Comparison of ENCODE assay signal across 34 cellular contexts in the genomic region with DNA sequence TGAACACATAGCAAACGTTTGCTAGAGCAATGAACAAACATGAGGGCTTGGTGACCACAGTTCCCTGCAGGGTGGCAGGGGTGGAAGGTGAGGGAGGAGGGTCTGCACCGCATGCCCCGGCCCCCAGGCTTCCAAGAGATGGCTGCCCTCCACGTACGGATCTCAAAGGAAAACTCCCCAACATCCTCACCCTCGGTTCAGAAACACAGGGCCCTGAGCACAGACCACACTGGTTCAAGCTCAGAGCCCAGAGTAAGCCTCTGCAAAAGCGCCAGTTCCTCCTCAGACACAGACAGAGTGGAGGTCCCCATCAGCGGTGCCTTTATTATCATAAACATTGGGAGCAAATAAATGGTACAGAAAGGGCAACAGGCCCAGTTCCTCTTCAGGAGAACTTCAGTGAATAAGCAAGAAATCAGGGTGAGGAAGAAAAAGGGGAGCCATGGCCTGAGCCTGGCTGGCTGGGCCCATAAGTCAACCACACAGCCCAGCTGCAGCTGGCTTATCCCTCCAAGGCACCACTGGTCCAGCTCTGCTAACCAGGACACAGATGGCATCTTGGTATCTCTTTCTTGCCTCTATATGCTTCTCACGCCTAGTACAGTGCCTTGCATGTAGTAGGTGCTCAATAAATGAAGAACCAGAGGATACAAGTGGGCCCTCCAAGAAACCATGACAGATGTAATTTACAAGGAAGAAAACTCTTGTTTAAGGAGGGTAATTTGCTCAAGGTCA. TPM values are rescaled to one million over a fixed set of nuclear protein-coding genes. Genes with fewer than 3 reads are reported as not detected.
"Had no signal": no experiment of that assay in that cellular context is flagged by ENCODE, and none has a peak within 500 bp of the region (broad histone marks: within the 10 kb centered on the region; RNA-seq: fewer than 3 reads in every experiment).

No MANE protein-coding gene starts in this region.

- H3K27ac ChIP-seq: cardiac muscle cell, coronary artery, gastroesophageal sphincter, hepatocyte, neutrophil, parathyroid adenoma, thoracic aorta, vagina had no signal

- ATAC-seq: effector memory CD8-positive, alpha-beta T cell; gastroesophageal sphincter; left ventricle myocardium superior; right cardiac atrium had no signal

- H3K4me2 ChIP-seq: hepatocyte had no signal

- H3K9me3 ChIP-seq: gastroesophageal sphincter, neutrophil, thoracic aorta, vagina had no signal

- H3K27ac Mint-ChIP-seq: activated CD4-positive, alpha-beta memory T cell treated with anti-CD3 and anti-CD28 coated beads for 36 hours; activated naive CD8-positive, alpha-beta T cell; brain; effector memory CD8-positive, alpha-beta T cell; nephron; stimulated activated naive CD8-positive, alpha-beta T cell treated with anti-CD3 and anti-CD28 coated beads, Interleukin-15, Interleukin-2, amounts not matched to agents 100 ng/mL and 50 ng/mL, for 24 hours had no signal

- H3K9me3 Mint-ChIP-seq: activated CD4-positive, alpha-beta memory T cell treated with anti-CD3 and anti-CD28 coated beads for 36 hours; effector memory CD8-positive, alpha-beta T cell; nephron; stimulated activated naive CD8-positive, alpha-beta T cell treated with anti-CD3 and anti-CD28 coated beads, Interleukin-15, Interleukin-2, amounts not matched to agents 100 ng/mL and 50 ng/mL, for 24 hours had no signal

- H3K36me3 ChIP-seq: cardiac muscle cell, gastroesophageal sphincter, neutrophil, thoracic aorta, vagina had no signal

- H2AFZ ChIP-seq: hepatocyte, parathyroid adenoma had no signal

- H3K27me3 ChIP-seq: cardiac muscle cell, hepatocyte, neutrophil, vagina had no signal

- DNase-seq: activated CD4-positive, alpha-beta memory T cell treated with anti-CD3 and anti-CD28 coated beads for 36 hours; activated CD4-positive, alpha-beta T cell treated with anti-CD3 and anti-CD28 coated beads for 48 hours; activated CD4-positive, CD25-positive, alpha-beta regulatory T cell; activated effector memory CD4-positive, alpha-beta T cell treated with Interleukin-2 at 50 U/mL for 16 hours; activated naive CD4-positive, alpha-beta T cell treated with Interleukin-2 at 50 U/mL for 16 hours; activated T-cell treated with anti-CD3 and anti-CD28 coated beads for 4 hours; aorta; cerebellar nuclear complex; effector memory CD8-positive, alpha-beta T cell; islet precursor cell; left ventricle myocardium superior; right cardiac atrium; stimulated activated CD4-positive, alpha-beta T cell treated with anti-CD3 and anti-CD28 coated beads, Interleukin-4, amount 100 ng/mL, for 1 hour had no signal

- H3K36me3 Mint-ChIP-seq: activated CD4-positive, alpha-beta memory T cell treated with anti-CD3 and anti-CD28 coated beads for 36 hours; activated naive CD8-positive, alpha-beta T cell; brain had no signal

- H3K4me3 ChIP-seq: cardiac muscle cell, coronary artery, gastroesophageal sphincter, hepatocyte, thoracic aorta, vagina had no signal

- H3K9ac ChIP-seq: parathyroid adenoma had no signal

- H3K4me1 ChIP-seq: gastroesophageal sphincter, parathyroid adenoma, vagina had no signal

- H3K4me3 Mint-ChIP-seq: activated CD4-positive, alpha-beta memory T cell treated with anti-CD3 and anti-CD28 coated beads for 36 hours; activated naive CD8-positive, alpha-beta T cell; brain; effector memory CD8-positive, alpha-beta T cell; nephron; stimulated activated naive CD8-positive, alpha-beta T cell treated with anti-CD3 and anti-CD28 coated beads, Interleukin-15, Interleukin-2, amounts not matched to agents 100 ng/mL and 50 ng/mL, for 24 hours had no signal

- H3K4me1 Mint-ChIP-seq: brain, nephron had no signal

RNA-seq across cellular contexts. Expression of a gene that starts 11.0 kb away (rescaled TPM):
- total RNA-seq: cardiac muscle cell, endothelial cell of umbilical vein, fibroblast of lung, fibroblast of villous mesenchyme, lung microvascular endothelial cell, vagina had no signal
- polyA plus RNA-seq: cardiac muscle cell, endothelial cell of umbilical vein, hepatocyte had no signal

RNA-seq across cellular contexts. Expression of a gene that starts 31.3 kb away (rescaled TPM):
- total RNA-seq: activated CD4-positive, alpha-beta memory T cell treated with anti-CD3 and anti-CD28 coated beads for 36 hours; aorta; cardiac muscle cell; endothelial cell of umbilical vein; fibroblast of lung; fibroblast of villous mesenchyme; left ventricle myocardium superior; lung microvascular endothelial cell; mucosa of gallbladder; pulmonary artery endothelial cell; right cardiac atrium; subcutaneous adipose tissue; T-helper 1 cell treated with Interleukin-12 subunit alpha and Interleukin-12 subunit beta and Interleukin-4 antibody, amounts not matched to agents 30 ng/mL and 1 ng/mL, for 36 hours; thoracic aorta; vagina had no signal
- polyA plus RNA-seq: aorta, cardiac muscle cell, endothelial cell of umbilical vein, esophagus, fibroblast of lung had no signal

RNA-seq across cellular contexts. Expression of a gene that starts 58.9 kb away (rescaled TPM):
- total RNA-seq: endothelial cell of umbilical vein, pulmonary artery endothelial cell had no signal
- polyA plus RNA-seq: endothelial cell of umbilical vein had no signal
